Comparison of ENCODE assay signal across 8 cellular contexts in the genomic region with DNA sequence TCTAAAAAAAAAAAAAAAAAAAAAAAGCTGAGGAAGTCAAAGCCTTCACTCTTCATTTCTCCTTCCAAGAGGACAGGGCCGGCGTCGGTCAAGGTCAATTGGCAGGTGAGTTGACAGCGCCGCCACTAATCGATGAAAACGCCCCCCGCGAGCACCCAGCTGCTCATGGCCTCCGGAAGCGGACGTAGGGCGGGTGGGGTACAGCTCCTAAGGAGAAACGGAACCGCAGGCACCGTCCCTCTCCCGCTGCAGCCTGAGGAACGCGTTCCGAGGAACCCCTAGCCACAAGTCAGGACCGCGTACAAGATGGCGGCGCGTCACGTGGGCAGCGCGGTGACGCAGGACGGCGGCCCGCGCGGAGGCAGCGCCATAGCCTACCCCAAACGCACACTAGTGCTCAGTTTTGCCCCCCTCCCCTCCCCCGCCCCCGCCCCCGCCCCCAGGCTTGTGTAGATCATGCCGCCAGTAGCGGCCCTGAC.
A peak's percentile ranks its signal among the peaks of the same experiment; 100 is the strongest.
DNase-seq lines count a peak whose midpoint lies in the region; ATAC-seq and TF ChIP-seq lines count a peak whose summit lies in the region.

Gene ATF1 (plus strand): TSS at position 465 of the 479 bp plus-strand sequence. CDS start 16,045 bp downstream, outside the sequence.

- in situ Hi-C loops in GM18951 (cut with MboI; ENCODE audit: low sequenced_read_pairs, unreplicated experiment): no loop called here

- TF ChIP-seq POLR2A in GM18951 (IDR thresholded peaks at IDR 0.05; ENCODE audit: extremely low read depth, insufficient read depth, insufficient read length): peak; percentile 96

- DNase-seq in AG09309 (ENCODE audit: low read depth) (peak; percentile 61), NCI-H446 treated with DMSO at 0.1 percent for 48 hours (lab: John Stamatoyannopoulos, UW) (peak; percentile 88), choroid plexus epithelial cell (ENCODE audit: low read depth) (peak; percentile 94), kidney tubule cell (ENCODE audit: low spot score) (peak; percentile 94)
- DNase-seq in activated CD4-positive, alpha-beta T cell treated with anti-CD3 and anti-CD28 coated beads for 1 hour: peak; percentile 86
- DNase-seq in stimulated activated CD4-positive, alpha-beta T cell treated with anti-CD3 and anti-CD28 coated beads, Interleukin-1b, Interleukin-23, amount 100 ng/mL, for 1 hour (ENCODE audit: low read depth in 2 of 2): peak; percentile 68 to 73

- TF ChIP-seq CTCF in AG09309 (IDR thresholded peaks at IDR 0.05; ENCODE audit: control insufficient read depth, insufficient read depth, low read depth, low read length, missing control alignments) (no peak), choroid plexus epithelial cell (conservative IDR thresholded peaks at IDR 0.05; ENCODE audit: low read depth, low read length) (no peak)

- H3K4me3 ChIP-seq in AG09309 (ENCODE audit: control insufficient read depth, low read depth, low read length) (peak within 1 kb of the TSS; percentile 98), choroid plexus epithelial cell (ENCODE audit: low read depth, low read length) (peak within 1 kb of the TSS; percentile 90)

- peak; percentile 81 for ATAC-seq in HG03196 (IDR thresholded peaks at IDR 0.05; ENCODE audit: unreplicated experiment)

Comparison
In these comparisons a context has a peak if more than half of its experiments do, and no peak if none do; other contexts are left out.
1. Peak in every context shown above with its lines: DNase-seq, ATAC-seq and H3K4me3 ChIP-seq.